ENCODE assay signal across 8 cellular contexts in genomic region chr12:131829795-131830334, GRCh38. TPM values are rescaled to one million over a fixed set of nuclear protein-coding genes. Genes with fewer than 3 reads are reported as not detected.
DNase-seq lines count a peak whose midpoint lies in the region; ATAC-seq and TF ChIP-seq lines count a peak whose summit lies in the region.

No MANE protein-coding gene starts in this region.

- peak overlapping the region; percentile 70 to 79 for H3K4me3 ChIP-seq in HCT116 (replicated peaks in 1 of 2; ENCODE audit: low read depth in 1 of 2, low read length in 2 of 2)
- peak overlapping the region; percentile 95 for H3K4me3 ChIP-seq in adipocyte (ENCODE audit: low read length)
- H3K4me3 ChIP-seq in right cardiac atrium (ENCODE audit: low read length): peak overlapping the region; percentile 48

- no peak; the same call in none of the 2 replicates for ATAC-seq in HCT116
- ATAC-seq in right cardiac atrium: peak in 1 of 2 donors; percentile 3
- no peak for ATAC-seq in stimulated activated effector memory CD8-positive, alpha-beta T cell treated with anti-CD3 and anti-CD28 coated beads, Interleukin-12 subunit alpha, Interleukin-12 subunit beta, amount 100 ng/mL, for 72 hours
- ATAC-seq in GM18505 (IDR thresholded peaks at IDR 0.05; ENCODE audit: unreplicated experiment): no peak

- no peak for TF ChIP-seq POLR2A in HCT116 (IDR thresholded peaks at IDR 0.05; ENCODE audit: borderline replicate concordance, extremely low read depth, insufficient read depth, insufficient read length)
- TF ChIP-seq POLR2A in GM18505 (IDR thresholded peaks at IDR 0.05; ENCODE audit: borderline replicate concordance, extremely low read depth, insufficient read depth, insufficient read length): no peak

- CTCF ChIA-PET in HCT116 (lab: Charles Lee): interaction anchor here (1.0 to 1.2 kb wide), 4 partner anchors 375 to 725 kb away, joined by 3 to 17 read pairs (median 3); no protein-coding TSS in a partner anchor

- H3K4me2 ChIP-seq in HCT116 (ENCODE audit: low read length): peak overlapping the region; percentile 99

- no peak overlapping the region for H2AFZ ChIP-seq in HCT116 (ENCODE audit: low read depth, low read length, poor library complexity, severe bottlenecking)

- TF ChIP-seq CTCF in HCT116 (IDR thresholded peaks at IDR 0.05 in 2 of 3, conservative IDR thresholded peaks at IDR 0.05 in 1 of 3; ENCODE audit: borderline replicate concordance in 1 of 3, insufficient read depth in 1 of 3, low read depth in 2 of 3, low read length in 2 of 3) (no peak), endothelial cell (IDR thresholded peaks at IDR 0.05; ENCODE audit: unreplicated experiment) (no peak)

- peak overlapping the region; percentile 66 for H3K4me3 Mint-ChIP-seq in stimulated activated effector memory CD8-positive, alpha-beta T cell treated with anti-CD3 and anti-CD28 coated beads, Interleukin-12 subunit alpha, Interleukin-12 subunit beta, amount 100 ng/mL, for 72 hours
- H3K4me3 Mint-ChIP-seq in endothelial cell (ENCODE audit: unreplicated experiment): no peak overlapping the region

- 11% methylated on average over 28 of the region's 28 CpGs for WGBS in right cardiac atrium

- H3K9me2 ChIP-seq in HCT116 (ENCODE audit: insufficient read depth): no peaks in the 10 kb centered on the region

- no peaks in the 10 kb centered on the region for H4K20me1 ChIP-seq in HCT116 (ENCODE audit: insufficient read depth)

- POLR2A ChIA-PET in HCT116 (lab: Charles Lee): interaction anchor here (1.3 kb wide), 1 partner anchor 98 kb away, joined by 3 read pairs; no protein-coding TSS in a partner anchor

- H3K36me3 ChIP-seq in HCT116 (ENCODE audit: control insufficient read depth in 1 of 2, insufficient read depth in 2 of 2, low read length in 2 of 2) (no peaks in the 10 kb centered on the region), adipocyte (ENCODE audit: control insufficient read depth, insufficient read depth, low read length, severe bottlenecking) (no peaks in the 10 kb centered on the region)

- H3K27ac Mint-ChIP-seq in stimulated activated effector memory CD8-positive, alpha-beta T cell treated with anti-CD3 and anti-CD28 coated beads, Interleukin-12 subunit alpha, Interleukin-12 subunit beta, amount 100 ng/mL, for 72 hours: no peak overlapping the region
- H3K27ac Mint-ChIP-seq in endothelial cell (ENCODE audit: unreplicated experiment): no peak overlapping the region

- peaks cover 10% of the 10 kb centered on the region for H3K27me3 Mint-ChIP-seq in endothelial cell (ENCODE audit: unreplicated experiment)

- DNase-seq in HCT116 (ENCODE audit: low read depth, low spot score) (no peak), adipocyte (ENCODE audit: low read depth) (peak; percentile 27), right cardiac atrium (no peak), endothelial cell (ENCODE audit: low spot score) (no peak), T1000 (lab: John Stamatoyannopoulos, UW) (no peak), NCI-H2081 (lab: John Stamatoyannopoulos, UW) (no peak)
- DNase-seq in stimulated activated effector memory CD8-positive, alpha-beta T cell treated with anti-CD3 and anti-CD28 coated beads, Interleukin-12 subunit alpha, Interleukin-12 subunit beta, amount 100 ng/mL, for 72 hours (ENCODE audit: low spot score in 2 of 2): no peak

- H3K9me3 ChIP-seq in HCT116 (ENCODE audit: control insufficient read depth in 1 of 2, insufficient read depth in 1 of 2, low read depth in 1 of 2, low read length in 2 of 2): no peaks in the 10 kb centered on the region
- H3K9me3 ChIP-seq in adipocyte (ENCODE audit: control insufficient read depth, low read length): no peaks in the 10 kb centered on the region
- no peaks in the 10 kb centered on the region for H3K9me3 ChIP-seq in right cardiac atrium (ENCODE audit: control insufficient read depth, low read length)

- no peaks in the 10 kb centered on the region for H3K9me3 Mint-ChIP-seq in stimulated activated effector memory CD8-positive, alpha-beta T cell treated with anti-CD3 and anti-CD28 coated beads, Interleukin-12 subunit alpha, Interleukin-12 subunit beta, amount 100 ng/mL, for 72 hours
- H3K9me3 Mint-ChIP-seq in endothelial cell (ENCODE audit: unreplicated experiment): no peaks in the 10 kb centered on the region

- RAD21 ChIA-PET in HCT116 (lab: Charles Lee; ENCODE audit: low non-redundant PET in 1 of 2, low total read pairs in 2 of 2, uncharacterized antibody in 2 of 2, unreplicated experiment in 2 of 2): interaction anchor here in 1 of 2 experiments (0.6 to 1.0 kb wide), 2 partner anchors 269 to 375 kb away, joined by 3 to 5 read pairs; no protein-coding TSS in a partner anchor

- no peak for TF ChIP-seq RAD21 in HCT116 (IDR thresholded peaks at IDR 0.05; ENCODE audit: low read depth)

- intact Hi-C loops in HCT116 (cut with micrococcal nuclease) (loop anchor here (1.0 to 5.0 kb wide), 5 partner anchors 222 to 1068 kb away; no protein-coding TSS in a partner anchor), right cardiac atrium (cut with DNase I) (loop anchor here in 1 of 4 donors (10.0 kb wide), 1 partner anchor 105 kb away; no protein-coding TSS in a partner anchor)

- peaks cover 7% of the 10 kb centered on the region for H3K4me1 Mint-ChIP-seq in stimulated activated effector memory CD8-positive, alpha-beta T cell treated with anti-CD3 and anti-CD28 coated beads, Interleukin-12 subunit alpha, Interleukin-12 subunit beta, amount 100 ng/mL, for 72 hours
- no peaks in the 10 kb centered on the region for H3K4me1 Mint-ChIP-seq in endothelial cell (ENCODE audit: unreplicated experiment)

- H3K36me3 Mint-ChIP-seq in stimulated activated effector memory CD8-positive, alpha-beta T cell treated with anti-CD3 and anti-CD28 coated beads, Interleukin-12 subunit alpha, Interleukin-12 subunit beta, amount 100 ng/mL, for 72 hours: no peaks in the 10 kb centered on the region
- H3K36me3 Mint-ChIP-seq in endothelial cell (ENCODE audit: low read depth, unreplicated experiment): peaks cover 4% of the 10 kb centered on the region

- H3K27ac ChIP-seq in HCT116 (ENCODE audit: low read depth, low read length) (peak overlapping the region; percentile 37; the same call in 1 of the 2 replicates), right cardiac atrium (ENCODE audit: low read length) (no peak overlapping the region)

- H3K4me1 ChIP-seq in HCT116 (ENCODE audit: control insufficient read depth in 1 of 2, insufficient read depth in 2 of 2, low read length in 2 of 2) (peaks cover 12 to 22% of the 10 kb centered on the region in 2 experiments; a peak in 3 of 4 replicates), adipocyte (ENCODE audit: control insufficient read depth, insufficient read depth, low read length) (peaks cover 35% of the 10 kb centered on the region), right cardiac atrium (ENCODE audit: control insufficient read depth, insufficient read depth, low read length) (no peaks in the 10 kb centered on the region)

- peaks cover 5% of the 10 kb centered on the region; the same call in 1 of the 2 replicates for H3K79me2 ChIP-seq in HCT116 (ENCODE audit: insufficient read depth, low read length)

- BruUV-seq in HCT116 (replicated peaks; lab: Mats Ljungman, UMichigan): no TSS peak

- H3K9ac ChIP-seq in HCT116 (ENCODE audit: low read length) (peak overlapping the region; percentile 73), adipocyte (ENCODE audit: low read length) (peak overlapping the region; percentile 84)

- H3K27me3 ChIP-seq in HCT116 (ENCODE audit: insufficient read depth, low read length) (no peaks in the 10 kb centered on the region), adipocyte (replicated peaks; ENCODE audit: control insufficient read depth, insufficient read depth, low read length) (no peaks in the 10 kb centered on the region), right cardiac atrium (ENCODE audit: control insufficient read depth, insufficient read depth) (no peaks in the 10 kb centered on the region)

TF ChIP-seq in HCT116, 20 proteins besides CTCF, POLR2A, EP300 and RAD21:
- TF ChIP-seq SRF (IDR thresholded peaks at IDR 0.05; ENCODE audit: low read depth): no peak
- TF ChIP-seq CBX3 (IDR thresholded peaks at IDR 0.05; ENCODE audit: low read depth): no peak
- no peak for TF ChIP-seq FOSL1 (IDR thresholded peaks at IDR 0.05; ENCODE audit: low read depth)
- TF ChIP-seq TCF7L2 (IDR thresholded peaks at IDR 0.05; ENCODE audit: borderline replicate concordance, extremely low read depth, insufficient read depth, insufficient read length): no peak

RNA-seq across cellular contexts. Expression of gene MMP17, which starts 1.7 kb away (rescaled TPM):
- total RNA-seq in HCT116 (2021; ENCODE audit: unreplicated experiment): 14.3 TPM
- 14.5 and 16.0 TPM in 2 replicates for polyA plus RNA-seq in HCT116 (2012)
- 1 to 10 TPM in 3 of 4 donors, under 1 TPM in 1; 0.89 to 1.4 (median 1.2) TPM for total RNA-seq in right cardiac atrium
- polyA plus RNA-seq in right cardiac atrium: 2.4 TPM
- 6.3 TPM for total RNA-seq in endothelial cell (ENCODE audit: unreplicated experiment)
